23 cellular contexts compared by ENCODE assay signal in the genomic region with DNA sequence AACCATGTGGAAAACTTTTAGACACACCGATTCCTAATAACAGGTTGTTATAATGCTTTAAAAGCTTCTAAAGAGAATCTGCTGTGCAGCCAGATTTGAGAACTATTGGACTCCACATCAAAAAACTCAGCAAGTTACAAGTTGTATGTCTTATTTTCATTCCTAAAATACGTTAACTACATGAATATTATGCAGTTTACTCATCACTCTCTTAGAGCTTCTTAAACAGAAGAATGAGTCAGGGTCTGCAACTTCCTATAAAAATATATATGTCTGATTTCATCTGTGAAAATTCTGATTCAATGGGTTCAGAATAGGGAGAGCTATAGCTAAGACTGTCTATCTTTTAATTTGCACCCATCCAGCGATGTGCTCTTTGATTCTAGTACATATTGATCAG.
DNase-seq lines count a peak whose midpoint lies in the region; FAIRE-seq and TF ChIP-seq lines count a peak whose summit lies in the region.
"Had no signal": no experiment of that assay in that cellular context is flagged by ENCODE, and none has a peak within 500 bp of the region (broad histone marks: within the 10 kb centered on the region; RNA-seq: fewer than 3 reads in every experiment).

No MANE protein-coding gene starts in this region.

- H3K4me1 Mint-ChIP-seq in astrocyte (ENCODE audit: low read depth, unreplicated experiment), result peaks cover 4% of the 10 kb centered on the region
- H3K4me1 Mint-ChIP-seq: CD4-positive, CD25-positive, alpha-beta regulatory T cell had no signal

- no peak overlapping the region for H3K4me3 ChIP-seq in astrocyte (ENCODE audit: insufficient read depth, low read depth, low read length)
- no peak overlapping the region for H3K4me3 ChIP-seq in epithelial cell of esophagus (ENCODE audit: low read length)
- H3K4me3 ChIP-seq in skeletal muscle cell (ENCODE audit: low read depth, low read length), result no peak overlapping the region

- no peaks in the 10 kb centered on the region for H3K79me2 ChIP-seq in astrocyte (ENCODE audit: insufficient read depth, low read length)

- H3K4me2 ChIP-seq in astrocyte (ENCODE audit: low read length), result peak overlapping the region; percentile 27

- H2AFZ ChIP-seq in astrocyte (ENCODE audit: low read depth, low read length), result no peak overlapping the region

- no peaks in the 10 kb centered on the region for H3K36me3 ChIP-seq in astrocyte (ENCODE audit: insufficient read depth, low read length)

- no peaks in the 10 kb centered on the region for H3K9me3 ChIP-seq in astrocyte (ENCODE audit: insufficient read depth, low read depth, low read length)
- H3K9me3 ChIP-seq: Caco-2 had no signal

- no peaks in the 10 kb centered on the region for H3K27me3 ChIP-seq in astrocyte (ENCODE audit: insufficient read depth, low read length)

- no peak overlapping the region for H3K4me3 Mint-ChIP-seq in astrocyte (ENCODE audit: unreplicated experiment)
- H3K4me3 Mint-ChIP-seq: CD4-positive, CD25-positive, alpha-beta regulatory T cell; IgD-negative memory B cell had no signal

- H4K20me1 ChIP-seq in astrocyte (ENCODE audit: insufficient read depth, low read length), result no peaks in the 10 kb centered on the region

- DNase-seq in EH (ENCODE audit: low read depth), result peak; percentile 14
- peak; percentile 60 for DNase-seq in astrocyte (ENCODE audit: low read depth)
- peak; percentile 1 for DNase-seq in epithelial cell of esophagus (ENCODE audit: low read depth)
- peak; percentile 4 for DNase-seq in skeletal muscle cell (ENCODE audit: low read depth)
- no peak for DNase-seq in nucleus accumbens (lab: John Stamatoyannopoulos, UW)
- DNase-seq in mucosa of gallbladder (ENCODE audit: low spot score), result no peak
- DNase-seq in NCI-H187 (lab: John Stamatoyannopoulos, UW), result no peak
- DNase-seq: Caco-2; CD4-positive, CD25-positive, alpha-beta regulatory T cell; DMS 273 treated with DMSO at 0.1 percent for 48 hours; DMS79 treated with DMSO at 0.1 percent for 48 hours; GDM1; NCI-H1105; NCI-H146; NCI-H2029 treated with DMSO at 0.1 percent for 48 hours; NCI-H2171 treated with DMSO at 0.1 percent for 48 hours; NCI-H526; RPMI8226; SHP77; SW 1271 had no signal

- no peak overlapping the region for H3K9ac ChIP-seq in astrocyte (ENCODE audit: low read length)

- H3K36me3 Mint-ChIP-seq in astrocyte (ENCODE audit: low read depth, unreplicated experiment), result no peaks in the 10 kb centered on the region
- H3K36me3 Mint-ChIP-seq: CD4-positive, CD25-positive, alpha-beta regulatory T cell; IgD-negative memory B cell had no signal

- no peak for TF ChIP-seq CTCF in astrocyte (IDR thresholded peaks at IDR 0.05; ENCODE audit: insufficient read depth, low read depth, low read length)
- TF ChIP-seq CTCF in epithelial cell of esophagus (IDR thresholded peaks at IDR 0.05; ENCODE audit: insufficient read depth, low read depth, low read length, missing control alignments), result no peak

- no peaks in the 10 kb centered on the region for H3K9me3 Mint-ChIP-seq in astrocyte (ENCODE audit: unreplicated experiment)
- H3K9me3 Mint-ChIP-seq: IgD-negative memory B cell had no signal

- no peak overlapping the region for H3K27ac Mint-ChIP-seq in astrocyte (ENCODE audit: unreplicated experiment)
- H3K27ac Mint-ChIP-seq: CD4-positive, CD25-positive, alpha-beta regulatory T cell; IgD-negative memory B cell had no signal

- H3K27ac ChIP-seq in astrocyte (ENCODE audit: low read depth, low read length), result peak overlapping the region; percentile 19

- no peaks in the 10 kb centered on the region for H3K4me1 ChIP-seq in astrocyte (ENCODE audit: insufficient read depth, low read length)
- H3K4me1 ChIP-seq: Caco-2 had no signal

- FAIRE-seq in astrocyte (lab: Jason Lieb, UNC), result no peak
- FAIRE-seq: A204.1, H1 had no signal

- peaks cover 2% of the 10 kb centered on the region for H3K27me3 Mint-ChIP-seq in astrocyte (ENCODE audit: low read depth, unreplicated experiment)
- H3K27me3 Mint-ChIP-seq: CD4-positive, CD25-positive, alpha-beta regulatory T cell; IgD-negative memory B cell had no signal

Comparison
In these comparisons a context has a peak if more than half of its experiments do, and no peak if none do; other contexts are left out.
1. DNase-seq: peak in EH (single experiment), astrocyte (single experiment), epithelial cell of esophagus (single experiment) and skeletal muscle cell (single experiment); none in nucleus accumbens (0 of 56), mucosa of gallbladder (single experiment) and NCI-H187 (0 of 2).